Comparison of ENCODE assay signal across 20 cellular contexts in the genomic region with DNA sequence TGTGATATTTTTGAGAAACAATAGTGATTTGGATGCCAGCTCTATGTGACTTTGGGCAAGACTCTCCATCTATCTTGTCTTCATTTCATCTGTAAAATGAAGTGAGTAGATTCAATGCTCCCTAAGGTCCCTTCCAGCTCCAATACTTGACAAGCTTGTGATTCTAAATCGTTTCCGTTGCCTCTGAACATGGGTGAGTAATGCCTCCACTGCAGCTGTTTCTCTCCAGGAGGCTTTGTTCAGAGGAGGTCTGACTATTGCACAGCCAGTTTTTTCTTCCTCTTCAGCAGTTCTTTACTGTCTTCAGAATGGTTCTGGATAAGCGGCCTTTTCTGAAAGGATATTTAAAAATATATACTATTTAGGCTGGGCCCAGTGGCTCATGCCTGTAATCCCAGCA.
"Had no signal": no experiment of that assay in that cellular context is flagged by ENCODE, and none has a peak within 500 bp of the region (broad histone marks: within the 10 kb centered on the region; RNA-seq: fewer than 3 reads in every experiment).

No MANE protein-coding gene starts in this region.

- ATAC-seq: activated CD4-positive, alpha-beta T cell treated with anti-CD3 and anti-CD28 coated beads for 36 hours; foreskin keratinocyte; stimulated activated naive CD8-positive, alpha-beta T cell treated with anti-CD3 and anti-CD28 coated beads, Interleukin-15, Interleukin-2, amounts not matched to agents 100 U/mL and 50 U/mL, for 24 hours had no signal

- H3K9me3 ChIP-seq: esophagus squamous epithelium, right atrium auricular region had no signal

- H3K27ac ChIP-seq: foreskin keratinocyte, right atrium auricular region, skin epidermis, WERI-Rb-1 had no signal

- DNase-seq: activated CD4-positive, alpha-beta memory T cell treated with anti-CD3 and anti-CD28 coated beads for 36 hours; activated CD4-positive, alpha-beta T cell treated with anti-CD3 and anti-CD28 coated beads for 36 hours; activated naive CD4-positive, alpha-beta T cell treated with anti-CD3 and anti-CD28 coated beads, Interleukin-2, amount 50 U/mL, for 16 hours; activated T-cell treated with anti-CD3 and anti-CD28 coated beads, Interleukin-2, amount 50 U/mL, for 24 hours; central memory CD4-positive, alpha-beta T cell; cortex of kidney; effector CD8-positive, alpha-beta T cell; esophagus squamous epithelium; foreskin keratinocyte; glutamatergic neuron; kidney glomerular epithelial cell; stimulated activated CD4-positive, alpha-beta T cell treated with anti-CD3 and anti-CD28 coated beads, Interleukin-4, amount 100 ng/mL, for 4 hours; stimulated activated CD8-positive, alpha-beta memory T cell treated with anti-CD3 and anti-CD28 coated beads, Interleukin-4, amount 100 ng/mL, for 48 hours; stimulated activated naive CD8-positive, alpha-beta T cell treated with anti-CD3 and anti-CD28 coated beads, Interleukin-15, Interleukin-2, amounts not matched to agents 100 U/mL and 50 U/mL, for 24 hours; T1000; trophoblast cell; WERI-Rb-1 had no signal

- H3K4me1 ChIP-seq: right atrium auricular region had no signal

- H3K27me3 ChIP-seq: esophagus squamous epithelium, foreskin keratinocyte, right atrium auricular region had no signal

- FAIRE-seq: endothelial cell of umbilical vein had no signal

- H3K4me3 ChIP-seq: esophagus squamous epithelium, right atrium auricular region, skin epidermis had no signal

- H3K36me3 ChIP-seq: WERI-Rb-1 had no signal
